In the genomic region with DNA sequence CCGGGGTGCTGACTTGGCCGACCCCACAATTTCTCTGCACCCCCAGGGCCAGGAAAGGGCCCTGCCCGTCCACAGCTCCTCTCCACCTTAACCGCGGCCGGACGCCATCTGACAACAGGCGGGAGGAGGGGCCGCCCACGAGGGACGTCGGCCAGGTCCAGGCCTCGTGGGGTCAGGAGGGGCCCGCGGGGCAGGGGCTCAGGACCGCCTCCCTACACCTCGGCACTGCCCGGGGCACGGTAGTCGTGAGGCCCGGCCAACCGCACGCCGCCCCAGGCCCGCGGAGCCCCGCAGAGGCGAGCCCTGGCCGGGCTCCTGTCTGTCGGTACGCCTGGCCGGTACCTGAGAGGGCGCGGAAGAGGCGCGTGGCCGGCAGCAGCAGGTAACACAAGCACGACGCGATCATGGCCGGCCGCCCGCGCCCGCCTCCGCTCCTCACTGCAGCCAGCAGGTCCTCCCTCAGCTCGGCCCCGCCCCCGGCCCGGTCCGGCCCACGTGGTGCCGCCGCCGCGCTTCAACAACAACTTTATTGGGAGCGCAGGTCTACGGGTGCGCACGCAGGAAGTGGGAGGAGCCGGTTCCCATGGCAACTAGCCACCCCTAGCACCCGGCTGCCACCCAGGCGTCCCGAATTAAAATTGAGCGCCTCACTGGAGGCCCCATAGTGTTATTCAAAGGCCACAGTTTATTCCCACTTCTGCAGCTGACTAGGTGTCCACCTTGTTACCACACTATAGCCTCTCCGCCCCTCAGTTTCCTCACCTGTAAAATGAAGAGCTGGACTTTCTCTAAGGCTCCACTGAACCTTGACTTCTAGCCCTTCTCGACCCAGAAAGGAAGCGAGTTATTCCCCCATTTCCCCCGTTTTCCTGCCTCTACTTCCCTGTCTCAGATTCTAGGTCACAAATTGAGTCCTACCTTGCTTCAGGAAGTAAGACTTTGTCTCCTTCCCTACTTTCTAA, we compare ENCODE assay signal across 8 cellular contexts.
A peak's percentile ranks its signal among the peaks of the same experiment; 100 is the strongest.
DNase-seq lines count a peak whose midpoint lies in the region; ATAC-seq and TF ChIP-seq lines count a peak whose summit lies in the region.

ANGEL1 (minus strand) TSS at position 461 of the 962 bp plus-strand sequence; CDS start at position 406, 55 bp downstream.

- ATAC-seq in GM19035 (IDR thresholded peaks at IDR 0.05; ENCODE audit: unreplicated experiment) (peak; percentile 85), HG03354 (IDR thresholded peaks at IDR 0.05; ENCODE audit: poor library complexity, severe bottlenecking, unreplicated experiment) (peak; percentile 90)

- no peak for TF ChIP-seq CTCF in AG09309 (IDR thresholded peaks at IDR 0.05; ENCODE audit: control insufficient read depth, insufficient read depth, low read depth, low read length, missing control alignments)

- DNase-seq in AG09309 (ENCODE audit: low read depth) = peak; percentile 53
- peak; percentile 92 to 97 for DNase-seq in NCI-H446 (lab: John Stamatoyannopoulos, UW)
- DNase-seq in activated CD4-positive, CD25-positive, alpha-beta regulatory T cell treated with anti-CD3 and anti-CD28 coated beads, Interleukin-2, amount 50 U/mL, for 16 hours (ENCODE audit: low read depth, low spot score) = peak; percentile 93
- peak; percentile 95 for DNase-seq in central memory CD4-positive, alpha-beta T cell
- DNase-seq in inferior parietal cortex (ENCODE audit: extremely low spot score) = peak; percentile 87
- peak; percentile 82 for DNase-seq in smooth muscle cell of the brain vasculature (ENCODE audit: low read depth, low spot score)

- H3K4me3 ChIP-seq in AG09309 (ENCODE audit: control insufficient read depth, low read depth, low read length) = peak within 1 kb of the TSS; percentile 95

Comparison
In these comparisons a context has a peak if more than half of its experiments do, and no peak if none do; other contexts are left out.
1. Peak in every context shown above with its lines: DNase-seq, ATAC-seq and H3K4me3 ChIP-seq.